1 cellular context compared by ENCODE assay signal in the genomic region with DNA sequence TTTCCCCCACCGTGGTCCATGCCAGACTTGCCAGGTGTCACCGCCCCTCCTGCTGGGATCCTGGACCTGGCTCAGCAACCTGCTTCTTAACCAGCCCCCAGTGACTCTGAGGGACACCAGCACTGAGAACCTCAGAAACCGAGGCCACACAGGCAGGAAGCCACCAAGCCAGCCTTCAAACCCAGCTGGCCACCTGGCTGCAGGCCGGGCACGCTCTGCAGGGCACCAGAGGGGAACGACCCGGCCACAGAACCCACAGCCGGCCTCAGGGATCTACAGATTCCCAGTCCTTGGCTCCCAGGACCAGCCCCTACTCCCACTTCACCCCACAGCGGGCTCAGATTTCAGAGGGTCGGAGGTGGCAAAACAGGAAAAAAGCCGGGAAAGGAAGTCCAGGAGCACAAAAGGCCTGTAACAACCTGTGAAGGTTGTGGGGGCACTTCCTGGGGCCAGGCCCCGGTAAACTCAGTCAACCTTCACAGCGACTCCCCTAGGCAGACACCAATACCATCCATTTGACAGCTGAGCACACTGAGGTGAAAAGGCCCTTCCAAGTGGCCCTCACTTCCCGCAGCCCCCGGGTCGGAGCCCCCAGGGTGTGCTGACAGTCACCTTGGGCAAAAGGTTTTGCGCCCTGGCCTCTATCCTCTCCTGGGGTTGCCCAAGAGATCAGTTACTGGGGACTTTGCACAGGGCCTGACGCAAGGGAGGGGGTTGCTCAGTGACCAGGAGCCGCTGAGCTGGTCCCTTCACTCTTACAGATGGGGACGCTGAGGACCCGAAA.
TF ChIP-seq lines count a peak whose summit lies in the region.

No MANE protein-coding gene starts in this region.

TF ChIP-seq in HepG2, 621 proteins besides CTCF, POLR2A, EP300 and RAD21 (continued from another document and continues in another):
- TF ChIP-seq, protein P1, sequence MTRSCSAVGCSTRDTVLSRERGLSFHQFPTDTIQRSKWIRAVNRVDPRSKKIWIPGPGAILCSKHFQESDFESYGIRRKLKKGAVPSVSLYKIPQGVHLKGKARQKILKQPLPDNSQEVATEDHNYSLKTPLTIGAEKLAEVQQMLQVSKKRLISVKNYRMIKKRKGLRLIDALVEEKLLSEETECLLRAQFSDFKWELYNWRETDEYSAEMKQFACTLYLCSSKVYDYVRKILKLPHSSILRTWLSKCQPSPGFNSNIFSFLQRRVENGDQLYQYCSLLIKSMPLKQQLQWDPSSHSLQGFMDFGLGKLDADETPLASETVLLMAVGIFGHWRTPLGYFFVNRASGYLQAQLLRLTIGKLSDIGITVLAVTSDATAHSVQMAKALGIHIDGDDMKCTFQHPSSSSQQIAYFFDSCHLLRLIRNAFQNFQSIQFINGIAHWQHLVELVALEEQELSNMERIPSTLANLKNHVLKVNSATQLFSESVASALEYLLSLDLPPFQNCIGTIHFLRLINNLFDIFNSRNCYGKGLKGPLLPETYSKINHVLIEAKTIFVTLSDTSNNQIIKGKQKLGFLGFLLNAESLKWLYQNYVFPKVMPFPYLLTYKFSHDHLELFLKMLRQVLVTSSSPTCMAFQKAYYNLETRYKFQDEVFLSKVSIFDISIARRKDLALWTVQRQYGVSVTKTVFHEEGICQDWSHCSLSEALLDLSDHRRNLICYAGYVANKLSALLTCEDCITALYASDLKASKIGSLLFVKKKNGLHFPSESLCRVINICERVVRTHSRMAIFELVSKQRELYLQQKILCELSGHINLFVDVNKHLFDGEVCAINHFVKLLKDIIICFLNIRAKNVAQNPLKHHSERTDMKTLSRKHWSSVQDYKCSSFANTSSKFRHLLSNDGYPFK (CRISPR knock-in tag; IDR thresholded peaks at IDR 0.05; ENCODE audit: borderline replicate concordance): no peak
- 0 out of 2 replicates have a peak, but pooled peaks have one; percentile 29 for TF ChIP-seq MXD4 (CRISPR knock-in tag; IDR thresholded peaks at IDR 0.05)
- peak; percentile 97 for TF ChIP-seq ZMYM3 (CRISPR knock-in tag; IDR thresholded peaks at IDR 0.05)
- no peak for TF ChIP-seq ZNF225 (CRISPR knock-in tag; IDR thresholded peaks at IDR 0.05)
- TF ChIP-seq ZNF724P (CRISPR knock-in tag; IDR thresholded peaks at IDR 0.05; ENCODE audit: borderline replicate concordance): no peak
- peak; percentile 67; the same call in 1 of the 2 replicates for TF ChIP-seq ZZZ3 (CRISPR knock-in tag; IDR thresholded peaks at IDR 0.05; ENCODE audit: borderline replicate concordance)
- no peak; the same call in 1 of the 2 replicates for TF ChIP-seq PHF21A (CRISPR knock-in tag; IDR thresholded peaks at IDR 0.05)
- no peak for TF ChIP-seq SMARCE1 (IDR thresholded peaks at IDR 0.05; ENCODE audit: borderline replicate concordance)
- TF ChIP-seq GATAD1 (CRISPR knock-in tag; IDR thresholded peaks at IDR 0.05): no peak; the same call in 1 of the 2 replicates
- TF ChIP-seq MEIS1 (CRISPR knock-in tag; IDR thresholded peaks at IDR 0.05; ENCODE audit: borderline replicate concordance): peak; percentile 59; the same call in 1 of the 2 replicates
- no peak for TF ChIP-seq ZFP36 (IDR thresholded peaks at IDR 0.05; ENCODE audit: borderline replicate concordance, low read depth, low read length, partially characterized antibody)
- TF ChIP-seq HDAC1 (CRISPR knock-in tag; IDR thresholded peaks at IDR 0.05): peak; percentile 73
- TF ChIP-seq, protein P2, sequence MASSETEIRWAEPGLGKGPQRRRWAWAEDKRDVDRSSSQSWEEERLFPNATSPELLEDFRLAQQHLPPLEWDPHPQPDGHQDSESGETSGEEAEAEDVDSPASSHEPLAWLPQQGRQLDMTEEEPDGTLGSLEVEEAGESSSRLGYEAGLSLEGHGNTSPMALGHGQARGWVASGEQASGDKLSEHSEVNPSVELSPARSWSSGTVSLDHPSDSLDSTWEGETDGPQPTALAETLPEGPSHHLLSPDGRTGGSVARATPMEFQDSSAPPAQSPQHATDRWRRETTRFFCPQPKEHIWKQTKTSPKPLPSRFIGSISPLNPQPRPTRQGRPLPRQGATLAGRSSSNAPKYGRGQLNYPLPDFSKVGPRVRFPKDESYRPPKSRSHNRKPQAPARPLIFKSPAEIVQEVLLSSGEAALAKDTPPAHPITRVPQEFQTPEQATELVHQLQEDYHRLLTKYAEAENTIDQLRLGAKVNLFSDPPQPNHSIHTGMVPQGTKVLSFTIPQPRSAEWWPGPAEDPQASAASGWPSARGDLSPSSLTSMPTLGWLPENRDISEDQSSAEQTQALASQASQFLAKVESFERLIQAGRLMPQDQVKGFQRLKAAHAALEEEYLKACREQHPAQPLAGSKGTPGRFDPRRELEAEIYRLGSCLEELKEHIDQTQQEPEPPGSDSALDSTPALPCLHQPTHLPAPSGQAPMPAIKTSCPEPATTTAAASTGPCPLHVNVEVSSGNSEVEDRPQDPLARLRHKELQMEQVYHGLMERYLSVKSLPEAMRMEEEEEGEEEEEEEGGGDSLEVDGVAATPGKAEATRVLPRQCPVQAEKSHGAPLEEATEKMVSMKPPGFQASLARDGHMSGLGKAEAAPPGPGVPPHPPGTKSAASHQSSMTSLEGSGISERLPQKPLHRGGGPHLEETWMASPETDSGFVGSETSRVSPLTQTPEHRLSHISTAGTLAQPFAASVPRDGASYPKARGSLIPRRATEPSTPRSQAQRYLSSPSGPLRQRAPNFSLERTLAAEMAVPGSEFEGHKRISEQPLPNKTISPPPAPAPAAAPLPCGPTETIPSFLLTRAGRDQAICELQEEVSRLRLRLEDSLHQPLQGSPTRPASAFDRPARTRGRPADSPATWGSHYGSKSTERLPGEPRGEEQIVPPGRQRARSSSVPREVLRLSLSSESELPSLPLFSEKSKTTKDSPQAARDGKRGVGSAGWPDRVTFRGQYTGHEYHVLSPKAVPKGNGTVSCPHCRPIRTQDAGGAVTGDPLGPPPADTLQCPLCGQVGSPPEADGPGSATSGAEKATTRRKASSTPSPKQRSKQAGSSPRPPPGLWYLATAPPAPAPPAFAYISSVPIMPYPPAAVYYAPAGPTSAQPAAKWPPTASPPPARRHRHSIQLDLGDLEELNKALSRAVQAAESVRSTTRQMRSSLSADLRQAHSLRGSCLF (CRISPR knock-in tag; IDR thresholded peaks at IDR 0.05; ENCODE audit: borderline replicate concordance): no peak
- TF ChIP-seq SETDB1 (CRISPR knock-in tag; IDR thresholded peaks at IDR 0.05; ENCODE audit: borderline replicate concordance): no peak
- TF ChIP-seq, protein P3, sequence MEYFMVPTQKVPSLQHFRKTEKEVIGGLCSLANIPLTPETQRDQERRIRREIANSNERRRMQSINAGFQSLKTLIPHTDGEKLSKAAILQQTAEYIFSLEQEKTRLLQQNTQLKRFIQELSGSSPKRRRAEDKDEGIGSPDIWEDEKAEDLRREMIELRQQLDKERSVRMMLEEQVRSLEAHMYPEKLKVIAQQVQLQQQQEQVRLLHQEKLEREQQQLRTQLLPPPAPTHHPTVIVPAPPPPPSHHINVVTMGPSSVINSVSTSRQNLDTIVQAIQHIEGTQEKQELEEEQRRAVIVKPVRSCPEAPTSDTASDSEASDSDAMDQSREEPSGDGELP (IDR thresholded peaks at IDR 0.05; ENCODE audit: borderline replicate concordance, low read depth): 0 out of 2 replicates have a peak, but pooled peaks have one; percentile 24
- TF ChIP-seq POLR2AphosphoS5 (IDR thresholded peaks at IDR 0.05; ENCODE audit: low read depth, low read length): no peak
- peak; percentile 32; the same call in 1 of the 2 replicates for TF ChIP-seq ZNF274 (CRISPR knock-in tag; IDR thresholded peaks at IDR 0.05)
- no peak for TF ChIP-seq JUND (CRISPR knock-in tag; IDR thresholded peaks at IDR 0.05)
- no peak for TF ChIP-seq ZNF616 (CRISPR knock-in tag; IDR thresholded peaks at IDR 0.05; ENCODE audit: low read depth)
- peak; percentile 92 for TF ChIP-seq ZNF629 (CRISPR knock-in tag; conservative IDR thresholded peaks at IDR 0.05)
- TF ChIP-seq MIER3 (CRISPR knock-in tag; IDR thresholded peaks at IDR 0.05; ENCODE audit: borderline replicate concordance): no peak
- TF ChIP-seq, protein P4, sequence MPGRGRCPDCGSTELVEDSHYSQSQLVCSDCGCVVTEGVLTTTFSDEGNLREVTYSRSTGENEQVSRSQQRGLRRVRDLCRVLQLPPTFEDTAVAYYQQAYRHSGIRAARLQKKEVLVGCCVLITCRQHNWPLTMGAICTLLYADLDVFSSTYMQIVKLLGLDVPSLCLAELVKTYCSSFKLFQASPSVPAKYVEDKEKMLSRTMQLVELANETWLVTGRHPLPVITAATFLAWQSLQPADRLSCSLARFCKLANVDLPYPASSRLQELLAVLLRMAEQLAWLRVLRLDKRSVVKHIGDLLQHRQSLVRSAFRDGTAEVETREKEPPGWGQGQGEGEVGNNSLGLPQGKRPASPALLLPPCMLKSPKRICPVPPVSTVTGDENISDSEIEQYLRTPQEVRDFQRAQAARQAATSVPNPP (CRISPR knock-in tag; IDR thresholded peaks at IDR 0.05): no peak
- no peak for TF ChIP-seq ZFP82 (CRISPR knock-in tag; IDR thresholded peaks at IDR 0.05; ENCODE audit: borderline replicate concordance)
- peak; percentile 67; the same call in 1 of the 2 replicates for TF ChIP-seq ZNF543 (CRISPR knock-in tag; IDR thresholded peaks at IDR 0.05)
- no peak for TF ChIP-seq SYNCRIP (IDR thresholded peaks at IDR 0.05; ENCODE audit: insufficient read depth, low read depth, low read length)
- TF ChIP-seq, protein P5, sequence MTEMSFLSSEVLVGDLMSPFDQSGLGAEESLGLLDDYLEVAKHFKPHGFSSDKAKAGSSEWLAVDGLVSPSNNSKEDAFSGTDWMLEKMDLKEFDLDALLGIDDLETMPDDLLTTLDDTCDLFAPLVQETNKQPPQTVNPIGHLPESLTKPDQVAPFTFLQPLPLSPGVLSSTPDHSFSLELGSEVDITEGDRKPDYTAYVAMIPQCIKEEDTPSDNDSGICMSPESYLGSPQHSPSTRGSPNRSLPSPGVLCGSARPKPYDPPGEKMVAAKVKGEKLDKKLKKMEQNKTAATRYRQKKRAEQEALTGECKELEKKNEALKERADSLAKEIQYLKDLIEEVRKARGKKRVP (CRISPR knock-in tag; IDR thresholded peaks at IDR 0.05): peak in 1 of 2 experiments; percentile 89; a peak in 2 of 4 replicates
- TF ChIP-seq, protein P6, sequence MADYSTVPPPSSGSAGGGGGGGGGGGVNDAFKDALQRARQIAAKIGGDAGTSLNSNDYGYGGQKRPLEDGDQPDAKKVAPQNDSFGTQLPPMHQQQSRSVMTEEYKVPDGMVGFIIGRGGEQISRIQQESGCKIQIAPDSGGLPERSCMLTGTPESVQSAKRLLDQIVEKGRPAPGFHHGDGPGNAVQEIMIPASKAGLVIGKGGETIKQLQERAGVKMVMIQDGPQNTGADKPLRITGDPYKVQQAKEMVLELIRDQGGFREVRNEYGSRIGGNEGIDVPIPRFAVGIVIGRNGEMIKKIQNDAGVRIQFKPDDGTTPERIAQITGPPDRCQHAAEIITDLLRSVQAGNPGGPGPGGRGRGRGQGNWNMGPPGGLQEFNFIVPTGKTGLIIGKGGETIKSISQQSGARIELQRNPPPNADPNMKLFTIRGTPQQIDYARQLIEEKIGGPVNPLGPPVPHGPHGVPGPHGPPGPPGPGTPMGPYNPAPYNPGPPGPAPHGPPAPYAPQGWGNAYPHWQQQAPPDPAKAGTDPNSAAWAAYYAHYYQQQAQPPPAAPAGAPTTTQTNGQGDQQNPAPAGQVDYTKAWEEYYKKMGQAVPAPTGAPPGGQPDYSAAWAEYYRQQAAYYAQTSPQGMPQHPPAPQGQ (CRISPR knock-in tag; IDR thresholded peaks at IDR 0.05; ENCODE audit: borderline replicate concordance): no peak
- TF ChIP-seq, protein P7, sequence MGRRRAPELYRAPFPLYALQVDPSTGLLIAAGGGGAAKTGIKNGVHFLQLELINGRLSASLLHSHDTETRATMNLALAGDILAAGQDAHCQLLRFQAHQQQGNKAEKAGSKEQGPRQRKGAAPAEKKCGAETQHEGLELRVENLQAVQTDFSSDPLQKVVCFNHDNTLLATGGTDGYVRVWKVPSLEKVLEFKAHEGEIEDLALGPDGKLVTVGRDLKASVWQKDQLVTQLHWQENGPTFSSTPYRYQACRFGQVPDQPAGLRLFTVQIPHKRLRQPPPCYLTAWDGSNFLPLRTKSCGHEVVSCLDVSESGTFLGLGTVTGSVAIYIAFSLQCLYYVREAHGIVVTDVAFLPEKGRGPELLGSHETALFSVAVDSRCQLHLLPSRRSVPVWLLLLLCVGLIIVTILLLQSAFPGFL (CRISPR knock-in tag; IDR thresholded peaks at IDR 0.05): no peak
- no peak for TF ChIP-seq ATF1 (CRISPR knock-in tag; IDR thresholded peaks at IDR 0.05)
- TF ChIP-seq ZNF572 (CRISPR knock-in tag; IDR thresholded peaks at IDR 0.05): no peak
- no peak for TF ChIP-seq RBM39 (IDR thresholded peaks at IDR 0.05; ENCODE audit: low read depth, low read length, poor library complexity, severe bottlenecking)
- peak; percentile 11 for TF ChIP-seq ZEB1 (IDR thresholded peaks at IDR 0.05; ENCODE audit: insufficient replicate concordance, low read depth)
- no peak for TF ChIP-seq ZNF432 (CRISPR knock-in tag; IDR thresholded peaks at IDR 0.05; ENCODE audit: borderline replicate concordance)
- TF ChIP-seq ZNF30 (CRISPR knock-in tag; IDR thresholded peaks at IDR 0.05): no peak
- no peak for TF ChIP-seq ZNF792 (CRISPR knock-in tag; IDR thresholded peaks at IDR 0.05)
- peak; percentile 44 for TF ChIP-seq PHF8 (CRISPR knock-in tag; IDR thresholded peaks at IDR 0.05)
- TF ChIP-seq NFKB2 (CRISPR knock-in tag; IDR thresholded peaks at IDR 0.05; ENCODE audit: borderline replicate concordance): no peak; the same call in 1 of the 2 replicates
- TF ChIP-seq FOXP1 (IDR thresholded peaks at IDR 0.05): no peak
- peak; percentile 5; the same call in 1 of the 2 replicates for TF ChIP-seq FOXP1 (CRISPR knock-in tag; IDR thresholded peaks at IDR 0.05)
- no peak for TF ChIP-seq PTBP1 (IDR thresholded peaks at IDR 0.05; ENCODE audit: low read depth, low read length, poor library complexity, severe bottlenecking)
- no peak for TF ChIP-seq NCOA1 (CRISPR knock-in tag; IDR thresholded peaks at IDR 0.05)
- no peak for TF ChIP-seq NFIB (CRISPR knock-in tag; IDR thresholded peaks at IDR 0.05; ENCODE audit: borderline replicate concordance)
- peak; percentile 74 for TF ChIP-seq KDM6A (CRISPR knock-in tag; IDR thresholded peaks at IDR 0.05; ENCODE audit: low read depth)
- TF ChIP-seq ZFP36L2 (CRISPR knock-in tag; IDR thresholded peaks at IDR 0.05): no peak
- no peak for TF ChIP-seq CCDC6 (CRISPR knock-in tag; IDR thresholded peaks at IDR 0.05)
- TF ChIP-seq ZNF746 (CRISPR knock-in tag; IDR thresholded peaks at IDR 0.05): no peak
- TF ChIP-seq, protein P8, sequence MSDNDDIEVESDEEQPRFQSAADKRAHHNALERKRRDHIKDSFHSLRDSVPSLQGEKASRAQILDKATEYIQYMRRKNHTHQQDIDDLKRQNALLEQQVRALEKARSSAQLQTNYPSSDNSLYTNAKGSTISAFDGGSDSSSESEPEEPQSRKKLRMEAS (IDR thresholded peaks at IDR 0.05): no peak
- no peak for TF ChIP-seq NBN (conservative IDR thresholded peaks at IDR 0.05)
- no peak for TF ChIP-seq HCFC1 (IDR thresholded peaks at IDR 0.05; ENCODE audit: low read depth, low read length)
- no peak; the same call in 1 of the 2 replicates for TF ChIP-seq MEF2D (CRISPR knock-in tag; IDR thresholded peaks at IDR 0.05)
- TF ChIP-seq, protein P9, sequence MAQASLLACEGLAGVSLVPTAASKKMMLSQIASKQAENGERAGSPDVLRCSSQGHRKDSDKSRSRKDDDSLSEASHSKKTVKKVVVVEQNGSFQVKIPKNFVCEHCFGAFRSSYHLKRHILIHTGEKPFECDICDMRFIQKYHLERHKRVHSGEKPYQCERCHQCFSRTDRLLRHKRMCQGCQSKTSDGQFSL (CRISPR knock-in tag; IDR thresholded peaks at IDR 0.05): no peak
- TF ChIP-seq REL (CRISPR knock-in tag; conservative IDR thresholded peaks at IDR 0.05): no peak
